8 cellular contexts compared by ENCODE assay signal in the genomic region with DNA sequence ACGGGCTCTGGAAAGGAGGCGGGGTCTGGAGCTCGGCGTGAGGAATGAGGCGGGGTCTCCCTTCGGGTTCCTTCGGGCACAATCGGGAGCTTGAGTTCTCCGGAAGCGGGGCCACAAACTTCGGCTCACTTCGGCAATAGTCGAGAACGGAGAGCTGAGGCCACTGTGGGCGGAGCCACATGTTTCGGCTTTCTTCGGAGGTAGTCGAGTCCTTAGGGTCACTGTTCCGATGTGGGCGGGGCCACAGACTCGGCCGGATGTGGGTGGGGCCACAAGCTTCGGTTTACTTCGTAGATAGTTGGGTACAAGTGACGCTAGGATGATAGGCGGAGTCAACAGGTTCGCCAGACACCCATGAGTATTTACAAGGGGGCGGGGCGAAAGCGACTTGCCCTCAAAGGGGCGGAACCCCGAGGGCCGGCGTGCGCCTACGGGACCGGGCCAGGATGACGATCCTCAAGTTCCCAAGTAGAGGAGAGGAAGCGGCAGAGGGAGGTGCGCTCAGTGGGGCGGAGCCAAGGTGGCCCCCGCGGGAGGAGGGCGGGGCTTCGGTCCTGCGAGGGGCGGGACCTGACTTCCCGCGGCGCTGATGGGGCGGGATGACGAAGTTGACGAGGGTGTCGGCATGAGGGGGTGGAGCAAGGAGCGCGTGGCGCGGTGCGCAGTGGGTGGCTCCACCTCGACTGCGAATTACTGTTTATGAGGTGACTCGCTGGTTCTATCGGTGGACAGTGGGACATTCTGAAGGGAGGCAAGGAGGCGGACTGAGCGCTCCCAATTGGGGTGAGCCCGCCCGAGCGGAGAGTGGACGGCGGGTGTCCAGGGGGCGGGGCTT. TPM values are rescaled to one million over a fixed set of nuclear protein-coding genes. Genes with fewer than 3 reads are reported as not detected.
A peak's percentile ranks its signal among the peaks of the same experiment; 100 is the strongest.
DNase-seq lines count a peak whose midpoint lies in the region; ATAC-seq and TF ChIP-seq lines count a peak whose summit lies in the region.

No MANE protein-coding gene starts in this region.

- peak overlapping the region; percentile 79 to 100 (median 94) for H3K27ac ChIP-seq in gastroesophageal sphincter
- H3K27ac ChIP-seq in neuronal stem cell (replicated peaks; ENCODE audit: low read length) = peak overlapping the region; percentile 98
- H3K27ac ChIP-seq in subcutaneous abdominal adipose tissue (ENCODE audit: low read depth, low read length) = peak overlapping the region; percentile 98

- H3K9me3 ChIP-seq in gastroesophageal sphincter = no peaks in the 10 kb centered on the region
- H3K9me3 ChIP-seq in neuronal stem cell (replicated peaks in 1 of 2; ENCODE audit: control insufficient read depth in 2 of 2, insufficient read depth in 1 of 2, low read depth in 1 of 2, low read length in 2 of 2) = no peaks in the 10 kb centered on the region
- no peaks in the 10 kb centered on the region for H3K9me3 ChIP-seq in subcutaneous abdominal adipose tissue (ENCODE audit: control insufficient read depth in 5 of 5, low read length in 5 of 5)

- H3K4me3 ChIP-seq in GM06990 (replicated peaks; ENCODE audit: low read depth, low read length) (peak overlapping the region; percentile 82), NB4 (ENCODE audit: low read depth, low read length) (peak overlapping the region; percentile 63), gastroesophageal sphincter (peak overlapping the region; percentile 47 to 79), neuronal stem cell (ENCODE audit: low read length in 2 of 2) (peak overlapping the region; percentile 77 to 79), subcutaneous abdominal adipose tissue (ENCODE audit: low read depth in 1 of 5, low read length in 5 of 5) (peak overlapping the region; percentile 35 to 87 (median 84))

- peak overlapping the region; percentile 98 for H2AFZ ChIP-seq in neuronal stem cell (ENCODE audit: low read length)

- peak overlapping the region; percentile 97 for H2BK5ac ChIP-seq in neuronal stem cell (ENCODE audit: low read length)

- peak overlapping the region; percentile 63 for H2AK5ac ChIP-seq in neuronal stem cell (ENCODE audit: low read depth, low read length)

- peak overlapping the region; percentile 94 for H2BK120ac ChIP-seq in neuronal stem cell (ENCODE audit: low read depth, low read length)

- TF ChIP-seq EP300 in gastroesophageal sphincter (IDR thresholded peaks at IDR 0.05) = no peak

- no peak for TF ChIP-seq CTCF in GM06990 (IDR thresholded peaks at IDR 0.05; ENCODE audit: insufficient read depth, low read length, poor library complexity, severe bottlenecking)
- no peak for TF ChIP-seq CTCF in NB4 (IDR thresholded peaks at IDR 0.05; ENCODE audit: low read depth, low read length)
- no peak for TF ChIP-seq CTCF in gastroesophageal sphincter (IDR thresholded peaks at IDR 0.05)

- H4K8ac ChIP-seq in neuronal stem cell (ENCODE audit: low read depth, low read length) = no peak overlapping the region

- H4K91ac ChIP-seq in neuronal stem cell (ENCODE audit: low read depth, low read length, poor library complexity) = peak overlapping the region; percentile 85

- no peak overlapping the region for H3K14ac ChIP-seq in neuronal stem cell (ENCODE audit: low read length)

- DNase-seq in GM06990 (ENCODE audit: extremely low read depth, insufficient read length) = peak; percentile 98
- peak; percentile 97 for DNase-seq in NB4 (ENCODE audit: low read depth)
- DNase-seq in SK-N-DZ (ENCODE audit: low spot score) = peak; percentile 98
- DNase-seq in activated naive CD4-positive, alpha-beta T cell treated with anti-CD3 and anti-CD28 coated beads, Interleukin-2, amount 50 U/mL, for 16 hours = peak; percentile 100
- DNase-seq in neuronal stem cell (ENCODE audit: low spot score) = peak; percentile 100

- H3K36me3 ChIP-seq in GM06990 (ENCODE audit: control insufficient read depth, insufficient read depth, low read length) (peaks cover 3% of the 10 kb centered on the region), gastroesophageal sphincter (peaks cover 0 to 31% of the 10 kb centered on the region in 2 donors), neuronal stem cell (replicated peaks in 1 of 2; ENCODE audit: control insufficient read depth in 2 of 2, insufficient read depth in 2 of 2, low read length in 2 of 2) (peaks cover 20 to 47% of the 10 kb centered on the region in 2 donors), subcutaneous abdominal adipose tissue (ENCODE audit: control insufficient read depth in 5 of 5, insufficient read depth in 5 of 5, low read length in 5 of 5) (peaks cover 0 to 30% (median 13%) of the 10 kb centered on the region in 5 donors)

- H3K23ac ChIP-seq in neuronal stem cell (ENCODE audit: low read depth, low read length, poor library complexity) = peak overlapping the region; percentile 95

- H3K79me1 ChIP-seq in neuronal stem cell (ENCODE audit: low read depth, low read length) = peaks cover 15% of the 10 kb centered on the region

- no peaks in the 10 kb centered on the region for H3K27me3 ChIP-seq in GM06990 (replicated peaks; ENCODE audit: control insufficient read depth, insufficient read depth, low read length)
- no peaks in the 10 kb centered on the region for H3K27me3 ChIP-seq in gastroesophageal sphincter
- H3K27me3 ChIP-seq in neuronal stem cell (ENCODE audit: control insufficient read depth in 3 of 3, insufficient read depth in 3 of 3, low read depth in 1 of 3, low read length in 3 of 3) = no peaks in the 10 kb centered on the region
- H3K27me3 ChIP-seq in subcutaneous abdominal adipose tissue (ENCODE audit: control insufficient read depth in 5 of 5, insufficient read depth in 4 of 5, low read length in 5 of 5) = peaks cover 0 to 2% (median 0%) of the 10 kb centered on the region in 5 donors

- peak overlapping the region; percentile 91 for H3K4me2 ChIP-seq in neuronal stem cell (ENCODE audit: insufficient read depth, low read length, poor library complexity, severe bottlenecking)

- peaks cover 0 to 36% (median 17%) of the 10 kb centered on the region in 3 donors for H3K4me1 ChIP-seq in gastroesophageal sphincter
- H3K4me1 ChIP-seq in neuronal stem cell (ENCODE audit: control insufficient read depth in 2 of 2, insufficient read depth in 1 of 2, low read depth in 1 of 2, low read length in 2 of 2) = peaks cover 8% of the 10 kb centered on the region in 2 donors
- H3K4me1 ChIP-seq in subcutaneous abdominal adipose tissue (ENCODE audit: control insufficient read depth in 5 of 5, insufficient read depth in 5 of 5, low read length in 5 of 5) = peaks cover 6 to 26% (median 21%) of the 10 kb centered on the region in 5 donors

- H3K9ac ChIP-seq in neuronal stem cell (ENCODE audit: low read depth, low read length, poor library complexity) (peak overlapping the region; percentile 99), subcutaneous abdominal adipose tissue (ENCODE audit: low read length in 5 of 5) (peak overlapping the region; percentile 63 to 94 (median 90))

- H2BK12ac ChIP-seq in neuronal stem cell (ENCODE audit: low read length) = no peak overlapping the region

- peak; percentile 58 for TF ChIP-seq POLR2A in NB4 (IDR thresholded peaks at IDR 0.05; ENCODE audit: extremely low read depth, insufficient read length)
- TF ChIP-seq POLR2A in gastroesophageal sphincter (IDR thresholded peaks at IDR 0.05) = peak; percentile 63 to 74

- 0 to 4% methylated on average over 4 to 18 of the region's 71 CpGs for WGBS in gastroesophageal sphincter (ENCODE audit: low coverage in 1 of 2), 2 donors
- no CpG with 5 or more reads among the region's 71 CpGs for WGBS in neuronal stem cell (ENCODE audit: extremely low coverage in 2 of 2, insufficient read length in 2 of 2, insufficient replicate concordance in 1 of 2), 2 donors

- H3K4ac ChIP-seq in neuronal stem cell (ENCODE audit: low read length) = peak overlapping the region; percentile 84

- peak; percentile 44 for ATAC-seq in HG02571 (IDR thresholded peaks at IDR 0.05; ENCODE audit: unreplicated experiment)
- ATAC-seq in gastroesophageal sphincter = peak; percentile 80

- peak overlapping the region; percentile 97 for H2BK15ac ChIP-seq in neuronal stem cell (ENCODE audit: low read length)

- H3K18ac ChIP-seq in neuronal stem cell (ENCODE audit: low read length) = peak overlapping the region; percentile 100

RNA-seq across cellular contexts. Expression of a gene that starts 0.5 kb away (rescaled TPM):
- polyA plus RNA-seq in SK-N-DZ (2014; cell fraction: cytosol; rRNA removed) = 33.2 and 61.2 TPM in 2 replicates
- polyA plus RNA-seq in SK-N-DZ (2014; cell fraction: nucleus; rRNA removed) = 35.2 and 35.3 TPM in 2 replicates
- total RNA-seq in gastroesophageal sphincter = 10 to 100 TPM; 28.4 to 64.3 (median 36.5) TPM
- 76.6 TPM for polyA plus RNA-seq in neuronal stem cell (2013, experiment 1 of 2)
- 77.6 TPM for polyA plus RNA-seq in neuronal stem cell (2013, experiment 2 of 2)

RNA-seq across cellular contexts. Expression of a gene that starts 1.2 kb away (rescaled TPM):
- polyA plus RNA-seq in SK-N-DZ (2014; cell fraction: cytosol; rRNA removed) = 89.5 and 92.5 TPM in 2 replicates
- polyA plus RNA-seq in SK-N-DZ (2014; cell fraction: nucleus; rRNA removed) = 52.2 and 65.4 TPM in 2 replicates
- 10 to 100 TPM; 57.4 to 73.2 (median 69.8) TPM for total RNA-seq in gastroesophageal sphincter
- 39.4 TPM for polyA plus RNA-seq in neuronal stem cell (2013, experiment 1 of 2)
- 39.2 TPM for polyA plus RNA-seq in neuronal stem cell (2013, experiment 2 of 2)

RNA-seq across cellular contexts. Expression of a gene that starts 10.8 kb away (rescaled TPM):
- 2,709 and 3,172 TPM in 2 replicates for polyA plus RNA-seq in SK-N-DZ (2014; cell fraction: cytosol; rRNA removed)
- polyA plus RNA-seq in SK-N-DZ (2014; cell fraction: nucleus; rRNA removed) = 1,265 and 1,543 TPM in 2 replicates
- total RNA-seq in gastroesophageal sphincter = 1,000 to 10,000 TPM; 1,142 to 2,786 (median 1,584) TPM
- 2,591 TPM for polyA plus RNA-seq in neuronal stem cell (2013, experiment 1 of 2)
- 2,507 TPM for polyA plus RNA-seq in neuronal stem cell (2013, experiment 2 of 2)

RNA-seq across cellular contexts. Expression of a gene that starts 16.9 kb away (rescaled TPM):
- polyA plus RNA-seq in SK-N-DZ (2014; cell fraction: cytosol; rRNA removed) = not detected in 2 replicates
- polyA plus RNA-seq in SK-N-DZ (2014; cell fraction: nucleus; rRNA removed) = not detected in 2 replicates
- 1 to 10 TPM in 1 of 4 donors, under 1 TPM in 2, not detected in 1; 0.16 to 3.1 (median 0.31) TPM for total RNA-seq in gastroesophageal sphincter
- 0.25 TPM for polyA plus RNA-seq in neuronal stem cell (2013, experiment 1 of 2)
- 0.36 TPM for polyA plus RNA-seq in neuronal stem cell (2013, experiment 2 of 2)

RNA-seq across cellular contexts. Expression of a gene that starts 30.4 kb away (rescaled TPM):
- polyA plus RNA-seq in SK-N-DZ (2014; cell fraction: cytosol; rRNA removed) = 2.7 and 4.3 TPM in 2 replicates
- 2.5 and 7.3 TPM in 2 replicates for polyA plus RNA-seq in SK-N-DZ (2014; cell fraction: nucleus; rRNA removed)
- 10 to 100 TPM in 3 of 4 donors, 1 to 10 TPM in 1; 8.2 to 12.8 (median 11.1) TPM for total RNA-seq in gastroesophageal sphincter
- 5.6 TPM for polyA plus RNA-seq in neuronal stem cell (2013, experiment 1 of 2)
- 5.8 TPM for polyA plus RNA-seq in neuronal stem cell (2013, experiment 2 of 2)

Comparison
In these comparisons a context has a peak if more than half of its experiments do, and no peak if none do; other contexts are left out.
1. Peak in every context shown above with its lines: DNase-seq, ATAC-seq, H3K4me3 ChIP-seq and H3K27ac ChIP-seq.